In genomic region chr1:245052258-245052657, GRCh38 we compare ENCODE assay signal across 22 cellular contexts.
A peak's percentile ranks its signal among the peaks of the same experiment; 100 is the strongest.
DNase-seq lines count a peak whose midpoint lies in the region; ATAC-seq and TF ChIP-seq lines count a peak whose summit lies in the region.
"Had no signal": no experiment of that assay in that cellular context is flagged by ENCODE, and none has a peak within 500 bp of the region (broad histone marks: within the 10 kb centered on the region; RNA-seq: fewer than 3 reads in every experiment).

No MANE protein-coding gene starts in this region.

- peaks cover 15% of the 10 kb centered on the region for H3K4me1 Mint-ChIP-seq in stimulated activated naive CD8-positive, alpha-beta T cell treated with anti-CD3 and anti-CD28 coated beads, Interleukin-15, amount 100 ng/mL, for 72 hours
- H3K4me1 Mint-ChIP-seq in immature natural killer cell: peaks cover 20 to 25% of the 10 kb centered on the region in 2 donors

- no peak for TF ChIP-seq CTCF in VCaP (conservative IDR thresholded peaks at IDR 0.05)

- intact Hi-C loops in head of caudate nucleus (cut with DNase I): no loop called here

- H3K27ac Mint-ChIP-seq in stimulated activated naive CD8-positive, alpha-beta T cell treated with anti-CD3 and anti-CD28 coated beads, Interleukin-15, amount 100 ng/mL, for 72 hours: peak overlapping the region; percentile 81 to 84
- H3K27ac Mint-ChIP-seq in immature natural killer cell: peak overlapping the region in 1 of 6 donors; percentile 20
- H3K27ac Mint-ChIP-seq: mesothelial cell of epicardium had no signal

- peak overlapping the region in 1 of 2 donors; percentile 58 for H3K4me3 Mint-ChIP-seq in stimulated activated naive CD8-positive, alpha-beta T cell treated with anti-CD3 and anti-CD28 coated beads, Interleukin-15, amount 100 ng/mL, for 72 hours
- peak overlapping the region; percentile 46 to 74 (median 67) for H3K4me3 Mint-ChIP-seq in immature natural killer cell

- no peaks in the 10 kb centered on the region for H3K9me3 Mint-ChIP-seq in stimulated activated naive CD8-positive, alpha-beta T cell treated with anti-CD3 and anti-CD28 coated beads, Interleukin-15, amount 100 ng/mL, for 72 hours
- H3K9me3 Mint-ChIP-seq in immature natural killer cell: no peaks in the 10 kb centered on the region

- no peak for ATAC-seq in stimulated activated naive CD8-positive, alpha-beta T cell treated with anti-CD3 and anti-CD28 coated beads, Interleukin-15, amount 100 ng/mL, for 72 hours
- no peak for ATAC-seq in stimulated activated naive CD8-positive, alpha-beta T cell treated with anti-CD3 and anti-CD28 coated beads, Interleukin-15, Interleukin-2, amounts not matched to agents 100 U/mL and 50 U/mL, for 24 hours
- no peak for ATAC-seq in GM18511 (IDR thresholded peaks at IDR 0.05; ENCODE audit: unreplicated experiment)
- ATAC-seq: HCT116, left colon, sciatic nerve had no signal

- peaks cover 30% of the 10 kb centered on the region for H3K27me3 Mint-ChIP-seq in stimulated activated naive CD8-positive, alpha-beta T cell treated with anti-CD3 and anti-CD28 coated beads, Interleukin-15, amount 100 ng/mL, for 72 hours
- H3K27me3 Mint-ChIP-seq in immature natural killer cell (ENCODE audit: low read depth in 3 of 3): peaks cover 4 to 12% (median 7%) of the 10 kb centered on the region in 3 donors

- peak overlapping the region; percentile 63 for H3K27ac ChIP-seq in VCaP
- H3K27ac ChIP-seq: C4-2B had no signal

- DNase-seq in stimulated activated naive CD8-positive, alpha-beta T cell treated with anti-CD3 and anti-CD28 coated beads, Interleukin-15, amount 100 ng/mL, for 72 hours: no peak
- DNase-seq in stimulated activated naive CD8-positive, alpha-beta T cell treated with anti-CD3 and anti-CD28 coated beads, Interleukin-15, Interleukin-2, amounts not matched to agents 100 U/mL and 50 U/mL, for 24 hours: no peak
- no peak for DNase-seq in immature natural killer cell
- DNase-seq in activated CD4-positive, CD25-positive, alpha-beta regulatory T cell (lab: John Stamatoyannopoulos, UW): no peak
- DNase-seq in head of caudate nucleus: no peak
- DNase-seq: activated CD4-positive, alpha-beta T cell treated with anti-CD3 and anti-CD28 coated beads, Interleukin-2, amount 50 U/mL, for 48 hours; amygdala; dermis blood vessel endothelial cell; heart left ventricle; left colon; NCI-H187; NCI-H2227 treated with DMSO at 0.1 percent for 48 hours; NCI-H748 treated with DMSO at 0.1 percent for 48 hours; posterior cingulate gyrus; SIG-M5; upper lobe of right lung had no signal

- H3K36me3 Mint-ChIP-seq in immature natural killer cell: peaks cover 0 to 7% (median 0%) of the 10 kb centered on the region in 3 donors
